Comparison of ENCODE assay signal across 8 cellular contexts in genomic region chr18:57881818-57882413, GRCh38.
DNase-seq lines count a peak whose midpoint lies in the region; FAIRE-seq and TF ChIP-seq lines count a peak whose summit lies in the region.

No MANE protein-coding gene starts in this region.

- H3K36me3 Mint-ChIP-seq in activated naive CD4-positive, alpha-beta T cell treated with anti-CD3 and anti-CD28 coated beads, Interleukin-2, amount 50 U/mL, for 24 hours: no peaks in the 10 kb centered on the region

- FAIRE-seq in H54 (lab: Jason Lieb, UNC): peak; percentile 93

- H3K27me3 Mint-ChIP-seq in activated naive CD4-positive, alpha-beta T cell treated with anti-CD3 and anti-CD28 coated beads, Interleukin-2, amount 50 U/mL, for 24 hours: peaks cover 5% of the 10 kb centered on the region

- no peaks in the 10 kb centered on the region for H3K4me1 Mint-ChIP-seq in activated naive CD4-positive, alpha-beta T cell treated with anti-CD3 and anti-CD28 coated beads, Interleukin-2, amount 50 U/mL, for 24 hours

- H3K4me3 ChIP-seq in NB4 (ENCODE audit: low read depth, low read length): no peak overlapping the region

- peak; percentile 93 for DNase-seq in DMS53 treated with DMSO at 0.1 percent for 48 hours (lab: John Stamatoyannopoulos, UW; ENCODE audit: unreplicated experiment)
- peak; percentile 15 for DNase-seq in H54 (ENCODE audit: insufficient read length, low spot score)
- peak; percentile 74 for DNase-seq in NB4 (ENCODE audit: low read depth)
- DNase-seq in SK-N-DZ (ENCODE audit: low spot score): peak; percentile 77
- peak; percentile 53 to 90 (median 76) for DNase-seq in head of caudate nucleus
- peak; percentile 86 for DNase-seq in posterior vena cava (ENCODE audit: low spot score)
- no peak for DNase-seq in HPDE6-E6E7 (ENCODE audit: extremely low spot score)

- no peaks in the 10 kb centered on the region for H3K9me3 Mint-ChIP-seq in activated naive CD4-positive, alpha-beta T cell treated with anti-CD3 and anti-CD28 coated beads, Interleukin-2, amount 50 U/mL, for 24 hours

- intact Hi-C loops in head of caudate nucleus (cut with DNase I): no loop called here
- intact Hi-C loops in posterior vena cava (cut with DNase I): loop anchor here in 1 of 2 donors (10.0 kb wide), 1 partner anchor 243 kb away; no protein-coding TSS in a partner anchor

- no peak for TF ChIP-seq POLR2A in H54 (IDR thresholded peaks at IDR 0.05; ENCODE audit: low read depth, low read length)
- TF ChIP-seq POLR2A in NB4 (IDR thresholded peaks at IDR 0.05; ENCODE audit: extremely low read depth, insufficient read length): no peak

- peak; percentile 88 for TF ChIP-seq CTCF in NB4 (IDR thresholded peaks at IDR 0.05; ENCODE audit: low read depth, low read length)

- H3K4me3 Mint-ChIP-seq in activated naive CD4-positive, alpha-beta T cell treated with anti-CD3 and anti-CD28 coated beads, Interleukin-2, amount 50 U/mL, for 24 hours: no peak overlapping the region

- H3K27ac Mint-ChIP-seq in activated naive CD4-positive, alpha-beta T cell treated with anti-CD3 and anti-CD28 coated beads, Interleukin-2, amount 50 U/mL, for 24 hours: peak overlapping the region; percentile 90
